2 cellular contexts compared by ENCODE assay signal in genomic region chr16:1149101-1149636, GRCh38.
A peak's percentile ranks its signal among the peaks of the same experiment; 100 is the strongest.
TF ChIP-seq lines count a peak whose summit lies in the region.

No MANE protein-coding gene starts in this region.

TF ChIP-seq in HEK293, 187 proteins besides CTCF, POLR2A, EP300 and RAD21:
- TF ChIP-seq ZFP69B (tag by site-specific recombination; IDR thresholded peaks at IDR 0.05) (peak; percentile 32; the same call in 1 of the 2 replicates), ZNF26 (tag by site-specific recombination; IDR thresholded peaks at IDR 0.05) (no peak), ZNF692 (tag by site-specific recombination; IDR thresholded peaks at IDR 0.05) (0 out of 2 replicates have a peak, but pooled peaks have one; percentile 23)

TF ChIP-seq in H1, 55 proteins besides CTCF, POLR2A, EP300 and RAD21:
- no peak for TF ChIP-seq JUND (IDR thresholded peaks at IDR 0.05; ENCODE audit: low read length)
- no peak for TF ChIP-seq EZH2 (IDR thresholded peaks at IDR 0.05; ENCODE audit: low read depth, low read length, severe bottlenecking)
- no peak for TF ChIP-seq FOSL1 (IDR thresholded peaks at IDR 0.05; ENCODE audit: insufficient read depth, low read depth, low read length)
- TF ChIP-seq MAFK (IDR thresholded peaks at IDR 0.05; ENCODE audit: low read depth, low read length): no peak
- TF ChIP-seq SAP30 (IDR thresholded peaks at IDR 0.05; ENCODE audit: insufficient read depth, insufficient replicate concordance, low read length): no peak
- TF ChIP-seq USF2 (IDR thresholded peaks at IDR 0.05; ENCODE audit: low read length): no peak
- TF ChIP-seq SUZ12 (IDR thresholded peaks at IDR 0.05; ENCODE audit: low read length): no peak
